8 cellular contexts compared by ENCODE assay signal in genomic region chr19:46850228-46851203, GRCh38. TPM values are rescaled to one million over a fixed set of nuclear protein-coding genes. Genes with fewer than 3 reads are reported as not detected.
DNase-seq lines count a peak whose midpoint lies in the region; ATAC-seq and TF ChIP-seq lines count a peak whose summit lies in the region.

TSS of gene AP2S1 (minus strand) at chr19:46850846. CDS start at chr19:46850766, 80 bp downstream.

- peak within 1 kb of the TSS; percentile 85 for H2AFZ ChIP-seq in PC-9

- H3F3A ChIP-seq in PC-9 (ENCODE audit: insufficient read depth, low read depth): peaks cover 32% of the 10 kb centered on the region

- no peak for TF ChIP-seq CTCF in PC-9 (conservative IDR thresholded peaks at IDR 0.05)
- TF ChIP-seq CTCF in epithelial cell of proximal tubule (conservative IDR thresholded peaks at IDR 0.05; ENCODE audit: low read depth, low read length): no peak

- H3K4me1 ChIP-seq in PC-9 (replicated peaks; ENCODE audit: insufficient read depth): peaks cover 15% of the 10 kb centered on the region

- BruUV-seq in PC-9 (replicated peaks; lab: Mats Ljungman, UMichigan): TSS peak; percentile 97

- H3K36me3 ChIP-seq in PC-9 (ENCODE audit: low read depth): peaks cover 12% of the 10 kb centered on the region

- POLR2A ChIA-PET in PC-9 (lab: Charles Lee; ENCODE audit: unreplicated experiment): interaction anchor here (0.6 to 0.7 kb wide), 4 partner anchors 13 to 1758 kb away, joined by 3 read pairs; partner anchors contain the start of genes FOSB and PPP1R37

- H4K20me1 ChIP-seq in PC-9 (ENCODE audit: insufficient read depth): peaks cover 27% of the 10 kb centered on the region

- peak within 1 kb of the TSS; percentile 86 for H3K4me3 ChIP-seq in Jurkat, Clone E6-1 (ENCODE audit: low read length)
- peak within 1 kb of the TSS; percentile 75 for H3K4me3 ChIP-seq in PC-9
- H3K4me3 ChIP-seq in epithelial cell of proximal tubule (ENCODE audit: low read depth, low read length): peak within 1 kb of the TSS; percentile 89

- ATAC-seq in GM21619 (IDR thresholded peaks at IDR 0.05; ENCODE audit: unreplicated experiment): peak; percentile 86

- no peaks in the 10 kb centered on the region for H3K27me3 ChIP-seq in PC-9 (ENCODE audit: insufficient read depth, low read depth)

- no peaks in the 10 kb centered on the region for H3K9me3 ChIP-seq in PC-9 (ENCODE audit: insufficient read depth, low read depth)

- CTCF ChIA-PET in PC-9 (lab: Charles Lee): interaction anchor here (0.6 to 0.7 kb wide), 3 partner anchors 16 to 645 kb away, joined by 3 read pairs; no protein-coding TSS in a partner anchor

- DNase-seq in DMS153 (lab: John Stamatoyannopoulos, UW) (peak; percentile 99), PC-9 (peak; percentile 95 to 100), epithelial cell of proximal tubule (ENCODE audit: low read depth) (peak; percentile 97), mucosa of gallbladder (ENCODE audit: low spot score) (peak; percentile 98)
- peak; percentile 97 for DNase-seq in Jurkat, Clone E6-1 (ENCODE audit: low read depth, low spot score)
- peak; percentile 89 for DNase-seq in activated T-cell treated with anti-CD3 and anti-CD28 coated beads, Interleukin-2, amount 50 U/mL, for 1 hour
- peak; percentile 80 to 81 for DNase-seq in stimulated activated CD8-positive, alpha-beta memory T cell treated with anti-CD3 and anti-CD28 coated beads, Interleukin-4, amount 100 ng/mL, for 4 hours (ENCODE audit: low read depth in 2 of 2, low spot score in 1 of 2)

- intact Hi-C loops in PC-9 (cut with micrococcal nuclease; ENCODE audit: unreplicated experiment): loop anchor here (1.0 to 10.0 kb wide), 2 partner anchors 10 to 274 kb away; partner anchors contain the start of gene ARHGAP35

- H3K4me2 ChIP-seq in PC-9: peak within 1 kb of the TSS; percentile 90

- peak within 1 kb of the TSS; percentile 72 for H3K27ac ChIP-seq in PC-9

- no peaks in the 10 kb centered on the region for H3K9me2 ChIP-seq in PC-9 (ENCODE audit: insufficient read depth)

- peaks cover 45% of the 10 kb centered on the region for H3K79me2 ChIP-seq in PC-9 (ENCODE audit: low read depth)

RNA-seq across cellular contexts. Expression of gene AP2S1, which starts in this region (rescaled TPM):
- polyA plus RNA-seq in Jurkat, Clone E6-1 (2012; ENCODE audit: insufficient read depth, insufficient read length): 201 TPM
- total RNA-seq in PC-9 (2021) (332 and 411 TPM in 2 replicates), epithelial cell of proximal tubule (172 and 288 TPM in 2 replicates), mucosa of gallbladder (125 TPM)

Comparison
In these comparisons a context has a peak if more than half of its experiments do, and no peak if none do; other contexts are left out.
1. Peak in every context shown above with its lines: DNase-seq, ATAC-seq, H3K4me3 ChIP-seq and H3K27ac ChIP-seq.